Comparison of ENCODE assay signal across 8 cellular contexts in the genomic region with DNA sequence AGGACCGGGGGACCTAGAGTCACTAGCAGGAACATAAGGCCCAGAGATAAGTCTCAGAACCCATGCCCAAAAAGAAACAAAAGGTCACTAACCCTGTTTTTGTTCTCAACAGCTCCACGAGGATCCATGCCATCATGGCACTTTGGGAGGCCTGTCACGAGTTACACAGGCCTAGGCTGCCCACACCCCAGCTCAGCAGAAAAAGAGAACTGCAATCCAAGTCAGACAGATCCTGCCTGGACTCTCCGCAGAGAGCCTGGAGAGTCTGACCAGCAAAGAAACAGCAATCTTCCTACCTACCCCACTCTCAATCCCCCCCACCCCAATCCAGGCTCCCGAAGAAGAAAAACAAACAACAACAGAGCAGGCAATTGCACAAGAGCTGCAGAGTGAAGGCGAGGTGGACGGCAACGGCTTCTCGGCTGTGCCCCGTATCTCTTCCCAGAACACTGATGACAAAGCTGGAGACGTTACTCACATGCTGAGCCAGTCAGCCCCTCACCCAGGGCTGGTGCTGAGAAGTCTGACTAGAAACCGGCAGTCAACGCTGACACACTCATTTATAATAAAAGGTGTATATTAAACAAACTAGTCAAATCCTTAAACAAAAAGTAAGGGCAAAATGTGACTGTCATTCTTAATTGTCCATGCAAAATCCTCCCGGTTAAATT.
DNase-seq lines count a peak whose midpoint lies in the region; ATAC-seq and TF ChIP-seq lines count a peak whose summit lies in the region.

No MANE protein-coding gene starts in this region.

- intact Hi-C loops in esophagus muscularis mucosa (cut with DNase I) = loop anchor here (5.0 kb wide), 1 partner anchor 37 kb away; no protein-coding TSS in a partner anchor

- H2BK12ac ChIP-seq in H9 (ENCODE audit: insufficient read length, low read depth, low read length) = no peak overlapping the region

- peak; percentile 60 for ATAC-seq in WTC11
- ATAC-seq in HG02870 (IDR thresholded peaks at IDR 0.05; ENCODE audit: unreplicated experiment) = no peak

- H3K9me3 Mint-ChIP-seq in H9 (no peaks in the 10 kb centered on the region), WTC11 (no peaks in the 10 kb centered on the region), nephron (no peaks in the 10 kb centered on the region)

- DNase-seq in H9 (no peak), WTC11 (ENCODE audit: low spot score) (no peak), esophagus muscularis mucosa (ENCODE audit: extremely low spot score) (peak; percentile 94), RPMI8226 (no peak), NCI-H1436 (lab: John Stamatoyannopoulos, UW) (no peak)
- no peak for DNase-seq in stimulated activated CD8-positive, alpha-beta memory T cell treated with anti-CD3 and anti-CD28 coated beads, Interleukin-4, amount 100 ng/mL, for 48 hours

- no peak overlapping the region for H3K9ac ChIP-seq in H9 (ENCODE audit: extremely low read depth, insufficient read length, low read length)

- TF ChIP-seq POLR2A in esophagus muscularis mucosa (IDR thresholded peaks at IDR 0.05; ENCODE audit: low read depth) = no peak

- no peak overlapping the region for H3K14ac ChIP-seq in H9 (ENCODE audit: insufficient read depth, low read length)

- H3K27ac Mint-ChIP-seq in H9 (peak overlapping the region; percentile 41 to 90 (median 76); a peak in 6 of 7 replicates), WTC11 (peak overlapping the region; percentile 81), nephron (peak overlapping the region; percentile 98 to 100 (median 98))

- no peaks in the 10 kb centered on the region for H3K27me3 ChIP-seq in H9 (ENCODE audit: insufficient read depth, low read length)
- H3K27me3 ChIP-seq in esophagus muscularis mucosa = no peaks in the 10 kb centered on the region

- H3K27ac ChIP-seq in H9 (ENCODE audit: insufficient read length, low read depth, low read length) (no peak overlapping the region), esophagus muscularis mucosa (replicated peaks in 1 of 4) (peak overlapping the region; percentile 81 to 92 (median 87))

- peak overlapping the region in 3 of 4 donors; percentile 24 to 32 (median 28) for H3K4me3 ChIP-seq in esophagus muscularis mucosa

- no peak overlapping the region for H2BK20ac ChIP-seq in H9 (ENCODE audit: low read depth, low read length, poor library complexity, severe bottlenecking)

- H3K79me2 ChIP-seq in H9 (ENCODE audit: insufficient read depth, low read length) = no peaks in the 10 kb centered on the region

- POLR2A ChIA-PET in WTC11 (lab: Charles Lee) = interaction anchor here (0.6 kb wide), 1 partner anchor 88 kb away, joined by 7 read pairs; no protein-coding TSS in a partner anchor

- TF ChIP-seq EP300 in esophagus muscularis mucosa (IDR thresholded peaks at IDR 0.05) = peak; percentile 64

- H3K36me3 Mint-ChIP-seq in H9 (ENCODE audit: insufficient read depth in 1 of 3, low read depth in 3 of 3) (peaks cover 0 to 4% (median 3%) of the 10 kb centered on the region in 3 experiments; a peak in 3 of 7 replicates), WTC11 (peaks cover 3% of the 10 kb centered on the region), nephron (ENCODE audit: low read depth) (peaks cover 23% of the 10 kb centered on the region)

- H3K4me1 Mint-ChIP-seq in H9 = peaks cover 25 to 31% of the 10 kb centered on the region in 2 experiments
- peaks cover 33% of the 10 kb centered on the region for H3K4me1 Mint-ChIP-seq in WTC11
- H3K4me1 Mint-ChIP-seq in nephron = peaks cover 59% of the 10 kb centered on the region

- H2BK15ac ChIP-seq in H9 (ENCODE audit: low read depth, low read length) = no peak overlapping the region

- no peak overlapping the region for H3K56ac ChIP-seq in H9 (ENCODE audit: insufficient read length, low read depth, low read length)

- H2AK5ac ChIP-seq in H9 (ENCODE audit: insufficient read length, low read length) = no peak overlapping the region

- no peaks in the 10 kb centered on the region for H3K27me3 Mint-ChIP-seq in H9 (ENCODE audit: low read depth)
- no peaks in the 10 kb centered on the region for H3K27me3 Mint-ChIP-seq in WTC11 (ENCODE audit: low read depth)
- H3K27me3 Mint-ChIP-seq in nephron (ENCODE audit: low read depth) = no peaks in the 10 kb centered on the region

- H4K20me1 ChIP-seq in H9 (ENCODE audit: control insufficient read depth, insufficient read depth, insufficient read length) = no peaks in the 10 kb centered on the region

- no peak overlapping the region for H3K4ac ChIP-seq in H9 (ENCODE audit: low read depth, low read length)

- H3K4me3 Mint-ChIP-seq in H9 = peak overlapping the region in 1 of 2 experiments; percentile 53; a peak in 2 of 5 replicates
- H3K4me3 Mint-ChIP-seq in WTC11 = no peak overlapping the region
- H3K4me3 Mint-ChIP-seq in nephron = peak overlapping the region; percentile 24 to 60 (median 57)

- H3K4me1 ChIP-seq in H9 (ENCODE audit: insufficient read depth, low read length) (no peaks in the 10 kb centered on the region; the same call in 1 of the 2 replicates), esophagus muscularis mucosa (peaks cover 48 to 62% (median 50%) of the 10 kb centered on the region in 4 donors)

- H3T11ph ChIP-seq in H9 (ENCODE audit: low read length) = no peak overlapping the region

- no peak for TF ChIP-seq CTCF in H9 (conservative IDR thresholded peaks at IDR 0.05)
- TF ChIP-seq CTCF in WTC11 (IDR thresholded peaks at IDR 0.05) = no peak
- no peak for TF ChIP-seq CTCF in esophagus muscularis mucosa (IDR thresholded peaks at IDR 0.05)
- TF ChIP-seq CTCF in nephron (IDR thresholded peaks at IDR 0.05; ENCODE audit: unreplicated experiment in 3 of 3) = no peak

- no peak overlapping the region for H2AFZ ChIP-seq in H9 (ENCODE audit: low read length)

- H3K4me2 ChIP-seq in H9 (ENCODE audit: insufficient read depth, insufficient read length, low read length) = no peak overlapping the region

- no peaks in the 10 kb centered on the region for H3K23me2 ChIP-seq in H9 (ENCODE audit: insufficient read length, low read depth, low read length, poor library complexity, severe bottlenecking)

- H4K8ac ChIP-seq in H9 (replicated peaks; ENCODE audit: insufficient read length, low read depth, low read length) = no peak overlapping the region

- H3K36me3 ChIP-seq in esophagus muscularis mucosa = peaks cover 0 to 10% (median 3%) of the 10 kb centered on the region in 4 donors

- CTCF ChIA-PET in WTC11 (lab: Charles Lee) = interaction anchor here (0.8 to 2.7 kb wide), 11 partner anchors 10 to 161 kb away, joined by 3 to 12 read pairs (median 3); a partner anchor contains a TSS

- H4K5ac ChIP-seq in H9 (ENCODE audit: insufficient read length, low read depth, low read length) = no peak overlapping the region

- H2BK5ac ChIP-seq in H9 (ENCODE audit: insufficient read length, low read length) = no peak overlapping the region

- H3K18ac ChIP-seq in H9 (ENCODE audit: insufficient read length, low read depth, low read length) = no peak overlapping the region

- H3K9me3 ChIP-seq in H9 (ENCODE audit: control insufficient read depth, low read depth, low read length) (no peaks in the 10 kb centered on the region), esophagus muscularis mucosa (no peaks in the 10 kb centered on the region)

- H3K23ac ChIP-seq in H9 (ENCODE audit: insufficient read length, low read depth, low read length) = no peak overlapping the region

- no peak overlapping the region for H4K91ac ChIP-seq in H9 (ENCODE audit: insufficient read length, low read depth, low read length)

- H2BK120ac ChIP-seq in H9 (ENCODE audit: low read depth, low read length, poor library complexity, severe bottlenecking) = no peak overlapping the region

- no peaks in the 10 kb centered on the region for H3K79me1 ChIP-seq in H9 (ENCODE audit: insufficient read depth, low read depth, low read length, poor library complexity, severe bottlenecking)

- WGBS in H9 (ENCODE audit: extremely low coverage, insufficient read length, low lambda C conversion rate) = no CpG with 5 or more reads among the region's 14 CpGs
- 12% methylated on average over 14 of the region's 14 CpGs for WGBS in esophagus muscularis mucosa

TF ChIP-seq in WTC11, 78 proteins besides CTCF, POLR2A, EP300 and RAD21:
- TF ChIP-seq, protein P1, sequence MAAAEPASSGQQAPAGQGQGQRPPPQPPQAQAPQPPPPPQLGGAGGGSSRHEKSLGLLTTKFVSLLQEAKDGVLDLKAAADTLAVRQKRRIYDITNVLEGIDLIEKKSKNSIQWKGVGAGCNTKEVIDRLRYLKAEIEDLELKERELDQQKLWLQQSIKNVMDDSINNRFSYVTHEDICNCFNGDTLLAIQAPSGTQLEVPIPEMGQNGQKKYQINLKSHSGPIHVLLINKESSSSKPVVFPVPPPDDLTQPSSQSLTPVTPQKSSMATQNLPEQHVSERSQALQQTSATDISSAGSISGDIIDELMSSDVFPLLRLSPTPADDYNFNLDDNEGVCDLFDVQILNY (CRISPR knock-in tag; IDR thresholded peaks at IDR 0.05) = no peak
- TF ChIP-seq ZNF416 (CRISPR knock-in tag; IDR thresholded peaks at IDR 0.05) = no peak
- no peak for TF ChIP-seq NR1H2 (CRISPR knock-in tag; IDR thresholded peaks at IDR 0.05)
- TF ChIP-seq ZNF232 (CRISPR knock-in tag; IDR thresholded peaks at IDR 0.05) = no peak
- TF ChIP-seq TEAD4 (CRISPR knock-in tag; IDR thresholded peaks at IDR 0.05) = no peak
